8 cellular contexts compared by ENCODE assay signal in the genomic region with DNA sequence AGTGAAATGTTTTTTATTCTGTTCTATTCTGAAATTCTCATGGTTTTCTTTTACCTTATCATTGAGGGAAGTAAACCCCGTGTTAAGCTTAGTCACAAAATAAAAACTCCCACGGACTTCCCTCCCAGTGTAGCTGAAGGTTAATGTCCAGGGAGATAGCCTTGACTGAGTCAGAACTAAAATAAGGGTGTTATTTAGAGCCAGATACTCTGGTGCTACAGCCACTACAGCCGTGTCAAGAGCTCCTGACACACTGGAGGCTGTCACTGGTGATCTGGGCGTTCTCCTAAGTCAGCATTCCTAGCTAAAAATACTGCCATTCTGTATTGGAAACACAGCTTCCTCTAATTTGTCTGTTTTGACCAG.
A peak's percentile ranks its signal among the peaks of the same experiment; 100 is the strongest.
DNase-seq lines count a peak whose midpoint lies in the region; ATAC-seq and TF ChIP-seq lines count a peak whose summit lies in the region.

No MANE protein-coding gene starts in this region.

- H2AFZ ChIP-seq in ACC112 (ENCODE audit: low read length, unreplicated experiment): no peak overlapping the region

- H3K27ac ChIP-seq in ACC112 (ENCODE audit: low read depth, low read length) (peak overlapping the region; percentile 96), VCaP (peak overlapping the region; percentile 99; the same call in 1 of the 2 replicates)

- ATAC-seq in GM21717 (IDR thresholded peaks at IDR 0.05; ENCODE audit: unreplicated experiment) (peak; percentile 45), left ventricle myocardium superior (peak; percentile 93)

- no peaks in the 10 kb centered on the region for H3K36me3 ChIP-seq in ACC112 (ENCODE audit: insufficient read depth, low read length)

- peaks cover 57% of the 10 kb centered on the region for H3K79me2 ChIP-seq in ACC112 (ENCODE audit: control insufficient read depth, insufficient read depth, low read length, unreplicated experiment)

- peak overlapping the region; percentile 20; the same call in 1 of the 2 replicates for H3K4me3 ChIP-seq in ACC112 (ENCODE audit: low read depth, low read length)

- intact Hi-C loops in left ventricle myocardium superior (cut with micrococcal nuclease): no loop called here

- TF ChIP-seq CTCF in VCaP (conservative IDR thresholded peaks at IDR 0.05): no peak

- H3K27me3 ChIP-seq in ACC112 (ENCODE audit: insufficient read depth, low read length): no peaks in the 10 kb centered on the region

- peak; percentile 58 for DNase-seq in left ventricle myocardium superior
- peak; percentile 85 for DNase-seq in stromal cell of bone marrow (ENCODE audit: low read depth)
- no peak for DNase-seq in Kasumi-1 (lab: John Stamatoyannopoulos, UW)
- DNase-seq in activated naive CD4-positive, alpha-beta T cell treated with Interleukin-2 at 50 U/mL for 16 hours: no peak
- DNase-seq in GM19240 (ENCODE audit: insufficient read length, low spot score): no peak

- peaks cover 59% of the 10 kb centered on the region for H3K4me1 ChIP-seq in ACC112 (ENCODE audit: control insufficient read depth, insufficient read depth, low read length, unreplicated experiment)

Comparison
In these comparisons a context has a peak if more than half of its experiments do, and no peak if none do; other contexts are left out.
1. DNase-seq: peak in left ventricle myocardium superior (single experiment) and stromal cell of bone marrow (single experiment); none in Kasumi-1 (0 of 2), activated naive CD4-positive, alpha-beta T cell treated with Interleukin-2 at 50 U/mL for 16 hours (single experiment) and GM19240 (single experiment).